ENCODE assay signal across 1 cellular context in genomic region chr5:14145356-14146334, GRCh38.
TF ChIP-seq lines count a peak whose summit lies in the region.

No MANE protein-coding gene starts in this region.

TF ChIP-seq in H1, 55 proteins besides CTCF, POLR2A, EP300 and RAD21:
- TF ChIP-seq, protein P1, sequence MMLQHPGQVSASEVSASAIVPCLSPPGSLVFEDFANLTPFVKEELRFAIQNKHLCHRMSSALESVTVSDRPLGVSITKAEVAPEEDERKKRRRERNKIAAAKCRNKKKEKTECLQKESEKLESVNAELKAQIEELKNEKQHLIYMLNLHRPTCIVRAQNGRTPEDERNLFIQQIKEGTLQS (IDR thresholded peaks at IDR 0.05; ENCODE audit: insufficient read depth, low read depth, low read length), result no peak
- TF ChIP-seq TAF1 (IDR thresholded peaks at IDR 0.05; ENCODE audit: low read depth, low read length) (no peak), SAP30 (IDR thresholded peaks at IDR 0.05; ENCODE audit: insufficient read depth, insufficient replicate concordance, low read length) (no peak)
